Comparison of ENCODE assay signal across 14 cellular contexts in genomic region chr10:68987611-68988010, GRCh38. TPM values are rescaled to one million over a fixed set of nuclear protein-coding genes. Genes with fewer than 3 reads are reported as not detected.
A peak's percentile ranks its signal among the peaks of the same experiment; 100 is the strongest.
DNase-seq lines count a peak whose midpoint lies in the region; ATAC-seq, FAIRE-seq and TF ChIP-seq lines count a peak whose summit lies in the region.
"Had no signal": no experiment of that assay in that cellular context is flagged by ENCODE, and none has a peak within 500 bp of the region (broad histone marks: within the 10 kb centered on the region; RNA-seq: fewer than 3 reads in every experiment).

No MANE protein-coding gene starts in this region.

- no peak overlapping the region for H3K4me3 ChIP-seq in A549

- peak overlapping the region; percentile 76; the same call in 1 of the 3 replicates for H3K4me2 ChIP-seq in A549

- no peak for FAIRE-seq in A549 (lab: Jason Lieb, UNC)

- peaks cover 5% of the 10 kb centered on the region for H3K36me3 Mint-ChIP-seq in T-helper 17 cell (ENCODE audit: low read depth)
- H3K36me3 Mint-ChIP-seq in glutamatergic neuron (ENCODE audit: unreplicated experiment), result no peaks in the 10 kb centered on the region

- peaks cover 4% of the 10 kb centered on the region for H3K9me3 Mint-ChIP-seq in glutamatergic neuron (ENCODE audit: unreplicated experiment)
- H3K9me3 Mint-ChIP-seq: CD14-positive monocyte had no signal

- TF ChIP-seq CTCF in A549 (IDR thresholded peaks at IDR 0.05) (no peak), glutamatergic neuron (IDR thresholded peaks at IDR 0.05; ENCODE audit: partially characterized antibody, unreplicated experiment) (no peak)

- DNase-seq in A549 (ENCODE audit: low read depth in 1 of 2, low spot score in 1 of 2) (no peak), DMS53 (lab: John Stamatoyannopoulos, UW) (peak; percentile 49), T-helper 17 cell (no peak), glutamatergic neuron (no peak), AG08396 (ENCODE audit: low spot score) (no peak), hippocampal formation (lab: John Stamatoyannopoulos, UW) (no peak), NCI-H187 treated with DMSO at 0.1 percent for 48 hours (lab: John Stamatoyannopoulos, UW) (no peak), NCI-H2081 treated with DMSO at 0.1 percent for 48 hours (lab: John Stamatoyannopoulos, UW) (no peak)
- DNase-seq: heart right ventricle; NCI-H510A; SIG-M5; stimulated activated CD4-positive, alpha-beta T cell treated with anti-CD3 and anti-CD28 coated beads, Interleukin-2, amount 100 ng/mL, for 48 hours; stimulated activated naive CD4-positive, alpha-beta T cell treated with Interleukin-2 at 50 U/mL for 16 hours had no signal

- no peak for TF ChIP-seq POLR2A in A549 (IDR thresholded peaks at IDR 0.05; ENCODE audit: low read length)

- H3K4me3 Mint-ChIP-seq in T-helper 17 cell (peak overlapping the region; percentile 100), glutamatergic neuron (ENCODE audit: unreplicated experiment) (peak overlapping the region; percentile 94)

- H3K27ac Mint-ChIP-seq in T-helper 17 cell (peak overlapping the region; percentile 95), glutamatergic neuron (ENCODE audit: unreplicated experiment) (no peak overlapping the region)

- CTCF ChIA-PET in A549 (lab: Yijun Ruan, JAX), result interaction anchor here (0.9 to 2.0 kb wide), 5 partner anchors 17 to 106 kb away, joined by 3 to 10 read pairs (median 5); partner anchors contain the start of gene DDX21

- TF ChIP-seq RAD21 in A549 (conservative IDR thresholded peaks at IDR 0.05 in 1 of 2, IDR thresholded peaks at IDR 0.05 in 1 of 2), result no peak

- TF ChIP-seq EP300 in A549 (IDR thresholded peaks at IDR 0.05), result no peak

- H3K4me1 ChIP-seq in A549, result peaks cover 25% of the 10 kb centered on the region; the same call in 2 of the 3 replicates

- POLR2A ChIA-PET in A549 (lab: Yijun Ruan, JAX), result interaction anchor here (0.8 kb wide), 1 partner anchor 12 kb away, joined by 3 read pairs; no protein-coding TSS in a partner anchor

- H3K27me3 Mint-ChIP-seq in T-helper 17 cell, result no peaks in the 10 kb centered on the region
- peaks cover 5% of the 10 kb centered on the region for H3K27me3 Mint-ChIP-seq in glutamatergic neuron (ENCODE audit: unreplicated experiment)

- H3K4me1 Mint-ChIP-seq in T-helper 17 cell (peaks cover 28% of the 10 kb centered on the region), glutamatergic neuron (ENCODE audit: low read depth, unreplicated experiment) (peaks cover 12% of the 10 kb centered on the region)

- no peak for ATAC-seq in A549
- ATAC-seq in T-helper 17 cell, result no peak

- 66% methylated on average over 3 of the region's 3 CpGs for WGBS in A549 (ENCODE audit: missing lambda C conversion rate)

- H3K9me3 ChIP-seq in A549 (no peaks in the 10 kb centered on the region), T-helper 17 cell (ENCODE audit: control insufficient read depth, low read length, poor library complexity, severe bottlenecking) (no peaks in the 10 kb centered on the region)
- H3K9me3 ChIP-seq: heart right ventricle had no signal

- H3K27ac ChIP-seq in A549, result no peak overlapping the region

TF ChIP-seq in A549, 52 proteins besides CTCF, POLR2A, EP300 and RAD21:
- TF ChIP-seq FOSL2 (IDR thresholded peaks at IDR 0.05) (no peak), FOSL2 (CRISPR knock-in tag; IDR thresholded peaks at IDR 0.05) (no peak), EHF (CRISPR knock-in tag; IDR thresholded peaks at IDR 0.05) (no peak), RFX5 (IDR thresholded peaks at IDR 0.05) (no peak), CBX8 (IDR thresholded peaks at IDR 0.05) (no peak), KDM1A (IDR thresholded peaks at IDR 0.05; ENCODE audit: low read depth) (no peak), CEBPB (IDR thresholded peaks at IDR 0.05) (no peak), POLR2AphosphoS2 (conservative IDR thresholded peaks at IDR 0.05; ENCODE audit: low read length) (no peak), ZSCAN20 (CRISPR knock-in tag; IDR thresholded peaks at IDR 0.05) (no peak), JUNB (IDR thresholded peaks at IDR 0.05) (no peak), KDM5A (IDR thresholded peaks at IDR 0.05) (no peak)

RNA-seq across cellular contexts. Expression of gene KIFBP, which starts 1.0 kb away (rescaled TPM):
- polyA plus RNA-seq in A549 (2011; rRNA removed) (43.7 and 53.8 TPM in 2 replicates), A549 (2017; fragmentation: RNase III; extraction: RNeasy Plus Mini Kit Qiagen cat#74134 plus additional on column Dnase treatment) (35.2 to 36.1 TPM (median 35.4 TPM) in 3 replicates)
- 14.6 TPM in 2 replicates for polyA plus RNA-seq in A549 (2012; cell fraction: cytosol; rRNA removed)
- 12.8 and 13.2 TPM in 2 replicates for polyA plus RNA-seq in A549 (2012; cell fraction: nucleus; rRNA removed)
- 14.1 and 15.0 TPM in 2 replicates for polyA minus RNA-seq in A549 (2011; rRNA and poly(A)+ RNA removed)
- total RNA-seq in T-helper 17 cell (1 to 10 TPM; 4.6 to 5.5 TPM), glutamatergic neuron (ENCODE audit: unreplicated experiment) (45.3 TPM)

RNA-seq across cellular contexts. Expression of gene DDX21, which starts 31.6 kb away (rescaled TPM):
- 142 and 218 TPM in 2 replicates for polyA plus RNA-seq in A549 (2011; rRNA removed)
- 41.2 and 41.5 TPM in 2 replicates for polyA plus RNA-seq in A549 (2012; cell fraction: cytosol; rRNA removed)
- polyA plus RNA-seq in A549 (2012; cell fraction: nucleus; rRNA removed), result 25.9 and 44.9 TPM in 2 replicates
- 113 to 137 TPM (median 113 TPM) in 3 replicates for polyA plus RNA-seq in A549 (2017; fragmentation: RNase III; extraction: RNeasy Plus Mini Kit Qiagen cat#74134 plus additional on column Dnase treatment)
- polyA minus RNA-seq in A549 (2011; rRNA and poly(A)+ RNA removed), result 61.4 and 61.6 TPM in 2 replicates
- total RNA-seq in T-helper 17 cell, result 100 to 1,000 TPM; 130 to 134 TPM
- 39.9 TPM for total RNA-seq in glutamatergic neuron (ENCODE audit: unreplicated experiment)
